ENCODE assay signal across 11 cellular contexts in the genomic region with DNA sequence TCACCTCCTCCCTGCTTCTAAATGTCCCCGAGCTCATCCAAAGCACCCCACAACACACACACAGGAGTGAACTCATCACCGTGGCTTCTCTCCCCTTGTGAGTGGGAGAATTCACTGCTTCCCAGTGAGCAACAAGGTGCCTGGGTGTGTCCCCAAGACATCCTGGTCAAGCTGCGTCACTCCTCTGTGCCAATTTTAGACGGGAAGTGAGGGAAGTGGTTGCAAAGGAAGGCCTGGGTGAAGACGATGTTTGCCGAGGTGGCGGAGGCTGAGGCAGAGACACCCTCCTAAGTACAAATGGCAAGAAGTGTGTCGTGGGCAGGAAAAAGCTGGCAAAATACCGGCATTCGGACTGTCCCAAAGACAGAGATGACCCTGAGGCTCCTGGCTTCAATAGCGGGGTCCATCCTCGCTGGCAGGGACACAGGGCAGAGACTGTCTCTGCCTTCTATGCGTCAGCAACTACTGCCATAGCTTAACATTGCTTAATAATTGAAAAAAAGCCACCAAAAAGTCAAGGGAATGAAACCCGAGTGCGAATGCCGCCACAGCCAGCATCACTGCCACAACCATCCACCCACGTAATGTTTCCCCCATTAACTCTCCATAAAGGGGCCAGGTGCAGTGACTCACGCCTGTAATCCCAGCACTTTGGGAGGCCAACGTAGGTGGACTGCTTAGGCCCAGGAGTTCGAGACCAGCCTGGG.
DNase-seq lines count a peak whose midpoint lies in the region; ATAC-seq and TF ChIP-seq lines count a peak whose summit lies in the region.
"Had no signal": no experiment of that assay in that cellular context is flagged by ENCODE, and none has a peak within 500 bp of the region (broad histone marks: within the 10 kb centered on the region; RNA-seq: fewer than 3 reads in every experiment).

No MANE protein-coding gene starts in this region.

- no peaks in the 10 kb centered on the region for H3K9me3 ChIP-seq in BLaER1 treated with 17β-estradiol and CSF1 and Interleukin-3, amounts not matched to agents 10 nM and 100 nM (replicated peaks in 1 of 11)
- H3K9me3 ChIP-seq in osteoblast (ENCODE audit: low read depth, low read length) = no peaks in the 10 kb centered on the region

- no peak for ATAC-seq in HG02885 (IDR thresholded peaks at IDR 0.05; ENCODE audit: poor library complexity, unreplicated experiment)

- DNase-seq in RWPE1 (ENCODE audit: low spot score) (no peak), epithelial cell of esophagus (ENCODE audit: low read depth) (peak; percentile 56), osteoblast (ENCODE audit: insufficient read length, low spot score, missing footprints) (peak; percentile 93), kidney tubule cell (ENCODE audit: low spot score) (no peak), globus pallidus (ENCODE audit: low spot score) (no peak), NCI-H2081 treated with DMSO at 0.1 percent for 48 hours (lab: John Stamatoyannopoulos, UW) (no peak)
- DNase-seq: activated naive CD4-positive, alpha-beta T cell treated with anti-CD3 and anti-CD28 coated beads for 36 hours; COR-L47; NCI-H2227 treated with DMSO at 0.1 percent for 48 hours had no signal

- H3K79me2 ChIP-seq in osteoblast (ENCODE audit: insufficient read depth, low read length) = peaks cover 86% of the 10 kb centered on the region

- no peaks in the 10 kb centered on the region for H3K27me3 ChIP-seq in BLaER1 treated with 17β-estradiol and CSF1 and Interleukin-3, amounts not matched to agents 10 nM and 100 nM
- no peaks in the 10 kb centered on the region for H3K27me3 ChIP-seq in osteoblast (ENCODE audit: insufficient read depth, low read length)

- TF ChIP-seq CTCF in RWPE1 (conservative IDR thresholded peaks at IDR 0.05; ENCODE audit: low read depth) = no peak
- no peak for TF ChIP-seq CTCF in epithelial cell of esophagus (IDR thresholded peaks at IDR 0.05; ENCODE audit: insufficient read depth, low read depth, low read length, missing control alignments)
- TF ChIP-seq CTCF in osteoblast (IDR thresholded peaks at IDR 0.05; ENCODE audit: extremely low read depth, low read depth, low read length) = no peak

- H3K36me3 ChIP-seq in BLaER1 treated with 17β-estradiol and CSF1 and Interleukin-3, amounts not matched to agents 10 nM and 100 nM = peaks cover 75 to 100% (median 98%) of the 10 kb centered on the region in 11 experiments
- H3K36me3 ChIP-seq in osteoblast (ENCODE audit: insufficient read depth, low read length) = peaks cover 38% of the 10 kb centered on the region

- peak overlapping the region in 2 of 11 experiments; percentile 5 to 12; a peak in 2 of 22 replicates for H3K9ac ChIP-seq in BLaER1 treated with 17β-estradiol and CSF1 and Interleukin-3, amounts not matched to agents 10 nM and 100 nM

- peak overlapping the region in 4 of 11 experiments; percentile 9 to 53 (median 26); a peak in 8 of 22 replicates for H3K27ac ChIP-seq in BLaER1 treated with 17β-estradiol and CSF1 and Interleukin-3, amounts not matched to agents 10 nM and 100 nM
- H3K27ac ChIP-seq in RWPE1 (peak overlapping the region; percentile 99), osteoblast (ENCODE audit: low read depth, low read length) (peak overlapping the region; percentile 100)

- CTCF ChIA-PET in RWPE1 (lab: Yijun Ruan, JAX) = interaction anchor here (1.4 kb wide), 1 partner anchor 29 kb away, joined by 4 read pairs; no protein-coding TSS in a partner anchor

- H2AFZ ChIP-seq in osteoblast (ENCODE audit: low read length) = no peak overlapping the region

- POLR2A ChIA-PET in RWPE1 (lab: Yijun Ruan, JAX; ENCODE audit: low non-redundant PET) = no interaction called here

- peaks cover 97 to 100% (median 100%) of the 10 kb centered on the region in 11 experiments for H4K20me1 ChIP-seq in BLaER1 treated with 17β-estradiol and CSF1 and Interleukin-3, amounts not matched to agents 10 nM and 100 nM
- peaks cover 8% of the 10 kb centered on the region for H4K20me1 ChIP-seq in osteoblast (ENCODE audit: insufficient read depth, low read length)

- no peak overlapping the region for H3K4me3 ChIP-seq in BLaER1 treated with 17β-estradiol and CSF1 and Interleukin-3, amounts not matched to agents 10 nM and 100 nM
- H3K4me3 ChIP-seq in epithelial cell of esophagus (ENCODE audit: low read length) = no peak overlapping the region
- no peak overlapping the region for H3K4me3 ChIP-seq in osteoblast (ENCODE audit: insufficient read depth, low read length)

- peak overlapping the region in 6 of 11 experiments; percentile 20 to 73 (median 50); a peak in 11 of 22 replicates for H3K4me2 ChIP-seq in BLaER1 treated with 17β-estradiol and CSF1 and Interleukin-3, amounts not matched to agents 10 nM and 100 nM
- peak overlapping the region; percentile 39 for H3K4me2 ChIP-seq in osteoblast (ENCODE audit: insufficient read depth, low read length)

- H3K4me1 ChIP-seq in BLaER1 treated with 17β-estradiol and CSF1 and Interleukin-3, amounts not matched to agents 10 nM and 100 nM = peaks cover 7 to 48% (median 34%) of the 10 kb centered on the region in 10 experiments; a peak in 18 of 20 replicates
- peaks cover 52% of the 10 kb centered on the region for H3K4me1 ChIP-seq in osteoblast (ENCODE audit: insufficient read depth, low read length)

Comparison
In these comparisons a context has a peak if more than half of its experiments do, and no peak if none do; other contexts are left out.
1. DNase-seq: peak in epithelial cell of esophagus (single experiment) and osteoblast (single experiment); none in RWPE1 (single experiment), kidney tubule cell (single experiment), globus pallidus (single experiment) and NCI-H2081 treated with DMSO at 0.1 percent for 48 hours (single experiment).